8 cellular contexts compared by ENCODE assay signal in genomic region chr3:157136647-157137387, GRCh38. TPM values are rescaled to one million over a fixed set of nuclear protein-coding genes. Genes with fewer than 3 reads are reported as not detected.
DNase-seq lines count a peak whose midpoint lies in the region; ATAC-seq, FAIRE-seq and TF ChIP-seq lines count a peak whose summit lies in the region.

No MANE protein-coding gene starts in this region.

- no peak for FAIRE-seq in bronchial epithelial cell (lab: Jason Lieb, UNC)

- H3K4me1 ChIP-seq in HAP-1, result peaks cover 3% of the 10 kb centered on the region; the same call in 1 of the 2 replicates

- peak; percentile 11 for ATAC-seq in HG03520 (IDR thresholded peaks at IDR 0.05; ENCODE audit: unreplicated experiment)
- peak in 1 of 2 donors; percentile 16 for ATAC-seq in natural killer cell treated with Interleukin-12 subunit alpha and Interleukin-12 subunit beta and Interleukin-15 and Interleukin-18, amount 100 ng/mL, for 72 hours
- ATAC-seq in HG03571 (IDR thresholded peaks at IDR 0.05; ENCODE audit: unreplicated experiment), result no peak

- in situ Hi-C loops in HAP-1 (cut with MboI; ENCODE audit: low sequenced_read_pairs), result loop anchor here (10.0 to 25.0 kb wide), 2 partner anchors 972 to 1125 kb away; no protein-coding TSS in a partner anchor

- H3K4me3 ChIP-seq in bronchial epithelial cell (ENCODE audit: low read depth, low read length) (no peak overlapping the region), HAP-1 (no peak overlapping the region)

- peak overlapping the region; percentile 37 for H3K4me3 Mint-ChIP-seq in natural killer cell treated with Interleukin-12 subunit alpha and Interleukin-12 subunit beta and Interleukin-15 and Interleukin-18, amount 100 ng/mL, for 72 hours

- no peaks in the 10 kb centered on the region for H3K9me3 ChIP-seq in HAP-1

- no peaks in the 10 kb centered on the region for H3K27me3 ChIP-seq in bronchial epithelial cell (ENCODE audit: control insufficient read depth, insufficient read depth, low read length)
- no peaks in the 10 kb centered on the region for H3K27me3 ChIP-seq in HAP-1 (ENCODE audit: low read depth)

- no peaks in the 10 kb centered on the region for H3K36me3 ChIP-seq in bronchial epithelial cell (ENCODE audit: control insufficient read depth, insufficient read depth, low read length)
- H3K36me3 ChIP-seq in HAP-1 (replicated peaks), result no peaks in the 10 kb centered on the region

- H3K27ac Mint-ChIP-seq in natural killer cell treated with Interleukin-12 subunit alpha and Interleukin-12 subunit beta and Interleukin-15 and Interleukin-18, amount 100 ng/mL, for 72 hours, result peak overlapping the region in 1 of 2 donors; percentile 28

- H3K9me3 Mint-ChIP-seq in natural killer cell treated with Interleukin-12 subunit alpha and Interleukin-12 subunit beta and Interleukin-15 and Interleukin-18, amount 100 ng/mL, for 72 hours, result no peaks in the 10 kb centered on the region

- no peak for TF ChIP-seq CTCF in bronchial epithelial cell (IDR thresholded peaks at IDR 0.05; ENCODE audit: insufficient read depth, low read length, severe bottlenecking)

- peaks cover 13 to 20% of the 10 kb centered on the region in 2 donors for H3K4me1 Mint-ChIP-seq in natural killer cell treated with Interleukin-12 subunit alpha and Interleukin-12 subunit beta and Interleukin-15 and Interleukin-18, amount 100 ng/mL, for 72 hours (ENCODE audit: low read depth in 2 of 2)

- no peaks in the 10 kb centered on the region for H3K27me3 Mint-ChIP-seq in natural killer cell treated with Interleukin-12 subunit alpha and Interleukin-12 subunit beta and Interleukin-15 and Interleukin-18, amount 100 ng/mL, for 72 hours

- DNase-seq in GM03348 (ENCODE audit: low spot score) (peak; percentile 23), bronchial epithelial cell (ENCODE audit: low read depth) (peak; percentile 64), HAP-1 (ENCODE audit: low spot score in 2 of 2) (no peak), NOMO-1 treated with dmso at 0.1 percent for 144 hours (lab: John Stamatoyannopoulos, UW; ENCODE audit: unreplicated experiment) (no peak)
- no peak for DNase-seq in natural killer cell treated with Interleukin-12 subunit alpha and Interleukin-12 subunit beta and Interleukin-15 and Interleukin-18, amount 100 ng/mL, for 72 hours (ENCODE audit: low spot score)
- no peak for DNase-seq in stimulated activated CD4-positive, alpha-beta T cell treated with anti-CD3 and anti-CD28 coated beads, Interleukin-1b, Interleukin-23, amount 100 ng/mL, for 48 hours

- peaks cover 2% of the 10 kb centered on the region for H3K36me3 Mint-ChIP-seq in natural killer cell treated with Interleukin-12 subunit alpha and Interleukin-12 subunit beta and Interleukin-15 and Interleukin-18, amount 100 ng/mL, for 72 hours

RNA-seq across cellular contexts. Expression of gene CCNL1, which starts 23.1 kb away (rescaled TPM):
- total RNA-seq in bronchial epithelial cell, result 107 and 150 TPM in 2 replicates
- 100 to 1,000 TPM; 303 to 324 TPM for total RNA-seq in natural killer cell treated with Interleukin-12 subunit alpha and Interleukin-12 subunit beta and Interleukin-15 and Interleukin-18, amount 100 ng/mL, for 72 hours

Comparison
In these comparisons a context has a peak if more than half of its experiments do, and no peak if none do; other contexts are left out.
1. DNase-seq: peak in GM03348 (single experiment) and bronchial epithelial cell (single experiment); none in natural killer cell treated with Interleukin-12 subunit alpha and Interleukin-12 subunit beta and Interleukin-15 and Interleukin-18, amount 100 ng/mL, for 72 hours (single experiment), HAP-1 (0 of 2), stimulated activated CD4-positive, alpha-beta T cell treated with anti-CD3 and anti-CD28 coated beads, Interleukin-1b, Interleukin-23, amount 100 ng/mL, for 48 hours (single experiment) and NOMO-1 treated with dmso at 0.1 percent for 144 hours (single experiment).